In genomic region chr15:89556413-89557262, GRCh38 we compare ENCODE assay signal across 1 cellular context.
TF ChIP-seq lines count a peak whose summit lies in the region.

No MANE protein-coding gene starts in this region.

TF ChIP-seq in HCT116, 20 proteins besides CTCF, POLR2A, EP300 and RAD21 (continued from another document):
- TF ChIP-seq ZBTB33 (IDR thresholded peaks at IDR 0.05; ENCODE audit: extremely low read depth, insufficient replicate concordance, low read length), result no peak
TF ChIP-seq in HCT116: peak in this region for 0.
